Comparison of ENCODE assay signal across 9 cellular contexts in genomic region chr9:23826120-23826629, GRCh38. TPM values are rescaled to one million over a fixed set of nuclear protein-coding genes. Genes with fewer than 3 reads are reported as not detected.
A peak's percentile ranks its signal among the peaks of the same experiment; 100 is the strongest.
DNase-seq lines count a peak whose midpoint lies in the region; ATAC-seq and TF ChIP-seq lines count a peak whose summit lies in the region.
"Had no signal": no experiment of that assay in that cellular context is flagged by ENCODE, and none has a peak within 500 bp of the region (broad histone marks: within the 10 kb centered on the region; RNA-seq: fewer than 3 reads in every experiment).

TSS of gene ELAVL2 (minus strand) at chr9:23826240. CDS start at chr9:23762234, 64,006 bp downstream.

- peaks cover 1% of the 10 kb centered on the region for H3K4me1 Mint-ChIP-seq in CD8-positive, alpha-beta T cell (ENCODE audit: low read depth)

- DNase-seq in CD8-positive, alpha-beta T cell = peak in 2 of 7 experiments; percentile 24 to 61
- DNase-seq in M059J (ENCODE audit: low read depth) (peak; percentile 99), epithelial cell of prostate (ENCODE audit: low read depth, low spot score) (peak; percentile 97), lung microvascular endothelial cell (ENCODE audit: low read depth in 2 of 2) (peak; percentile 82 to 96)
- peak; percentile 12 to 22 for DNase-seq in activated CD4-positive, alpha-beta T cell treated with anti-CD3 and anti-CD28 coated beads, Interleukin-2, amount 50 U/mL, for 48 hours
- peak in 2 of 3 experiments; percentile 2 to 29 for DNase-seq in stimulated activated CD4-positive, alpha-beta T cell treated with anti-CD3 and anti-CD28 coated beads, TNF-alpha, amount 100 ng/mL, for 24 hours (ENCODE audit: low read depth in 3 of 3)

- CTCF ChIA-PET in CD8-positive, alpha-beta T cell (lab: Charles Lee) = no interaction called here

- H3K9me3 Mint-ChIP-seq in CD8-positive, alpha-beta T cell = peaks cover 6% of the 10 kb centered on the region
- H3K9me3 Mint-ChIP-seq: dendritic cell treated with granulocyte-macrophage colony-stimulating factor and Interleukin-4, amounts not matched to agents 40 ng/mL and 50 ng/mL, for 4 days had no signal

- H3K27me3 ChIP-seq in CD8-positive, alpha-beta T cell (ENCODE audit: insufficient read depth, low read length) = peaks cover 5% of the 10 kb centered on the region

- no peaks in the 10 kb centered on the region for H3K9me3 ChIP-seq in CD8-positive, alpha-beta T cell (ENCODE audit: low read length)

- no peak for TF ChIP-seq CTCF in CD8-positive, alpha-beta T cell (IDR thresholded peaks at IDR 0.05)

- peaks cover 7% of the 10 kb centered on the region for H3K4me1 ChIP-seq in CD8-positive, alpha-beta T cell (ENCODE audit: insufficient read depth, low read length)

- ATAC-seq in CD8-positive, alpha-beta T cell = peak; percentile 62
- ATAC-seq in HG03108 (IDR thresholded peaks at IDR 0.05; ENCODE audit: unreplicated experiment) (no peak), HG03571 (IDR thresholded peaks at IDR 0.05; ENCODE audit: unreplicated experiment) (no peak)

- POLR2A ChIA-PET in CD8-positive, alpha-beta T cell (lab: Charles Lee) = no interaction called here

- no peak within 1 kb of the TSS for H3K4me3 Mint-ChIP-seq in CD8-positive, alpha-beta T cell
- H3K4me3 Mint-ChIP-seq: dendritic cell treated with granulocyte-macrophage colony-stimulating factor and Interleukin-4, amounts not matched to agents 40 ng/mL and 50 ng/mL, for 4 days had no signal

- no peaks in the 10 kb centered on the region for H3K36me3 ChIP-seq in CD8-positive, alpha-beta T cell (ENCODE audit: insufficient read depth, low read length)

- intact Hi-C loops in CD8-positive, alpha-beta T cell (cut with DNase I, micrococcal nuclease) = no loop called here

- peak within 1 kb of the TSS; percentile 37 for H3K4me3 ChIP-seq in CD8-positive, alpha-beta T cell (ENCODE audit: low read depth, low read length)

- H3K36me3 Mint-ChIP-seq in CD8-positive, alpha-beta T cell = no peaks in the 10 kb centered on the region

- H3K27me3 Mint-ChIP-seq in CD8-positive, alpha-beta T cell (ENCODE audit: low read depth) = peaks cover 37% of the 10 kb centered on the region

- no peak within 1 kb of the TSS for H3K27ac Mint-ChIP-seq in CD8-positive, alpha-beta T cell
- H3K27ac Mint-ChIP-seq: dendritic cell treated with granulocyte-macrophage colony-stimulating factor and Interleukin-4, amounts not matched to agents 40 ng/mL and 50 ng/mL, for 4 days had no signal

- H3K27ac ChIP-seq in CD8-positive, alpha-beta T cell (ENCODE audit: low read depth, low read length) = no peak within 1 kb of the TSS
- no peak within 1 kb of the TSS for H3K27ac ChIP-seq in epithelial cell of prostate

RNA-seq across cellular contexts. Expression of gene ELAVL2, which starts in this region (rescaled TPM):
- total RNA-seq in CD8-positive, alpha-beta T cell = not detected
- total RNA-seq in M059J (2014; rRNA removed; shearing (Covaris generic)) = 15.0 and 21.6 TPM in 2 replicates
- total RNA-seq in lung microvascular endothelial cell = under 0.01 and 0.22 TPM in 2 replicates

Comparison
In these comparisons a context has a peak if more than half of its experiments do, and no peak if none do; other contexts are left out.
1. RNA of gene ELAVL2 (total RNA-seq): 15.0 to 21.6 TPM in M059J; not detected in CD8-positive, alpha-beta T cell and under 0.01 to 0.22 TPM in lung microvascular endothelial cell; every median in the first group is over 10 times any median in the second.
2. Peak in ATAC-seq and H3K4me3 ChIP-seq in CD8-positive, alpha-beta T cell; RNA of the gene not detected or under 1 TPM.
3. Peak in DNase-seq in lung microvascular endothelial cell; RNA of the gene not detected or under 1 TPM.